Comparison of ENCODE assay signal across 24 cellular contexts in the genomic region with DNA sequence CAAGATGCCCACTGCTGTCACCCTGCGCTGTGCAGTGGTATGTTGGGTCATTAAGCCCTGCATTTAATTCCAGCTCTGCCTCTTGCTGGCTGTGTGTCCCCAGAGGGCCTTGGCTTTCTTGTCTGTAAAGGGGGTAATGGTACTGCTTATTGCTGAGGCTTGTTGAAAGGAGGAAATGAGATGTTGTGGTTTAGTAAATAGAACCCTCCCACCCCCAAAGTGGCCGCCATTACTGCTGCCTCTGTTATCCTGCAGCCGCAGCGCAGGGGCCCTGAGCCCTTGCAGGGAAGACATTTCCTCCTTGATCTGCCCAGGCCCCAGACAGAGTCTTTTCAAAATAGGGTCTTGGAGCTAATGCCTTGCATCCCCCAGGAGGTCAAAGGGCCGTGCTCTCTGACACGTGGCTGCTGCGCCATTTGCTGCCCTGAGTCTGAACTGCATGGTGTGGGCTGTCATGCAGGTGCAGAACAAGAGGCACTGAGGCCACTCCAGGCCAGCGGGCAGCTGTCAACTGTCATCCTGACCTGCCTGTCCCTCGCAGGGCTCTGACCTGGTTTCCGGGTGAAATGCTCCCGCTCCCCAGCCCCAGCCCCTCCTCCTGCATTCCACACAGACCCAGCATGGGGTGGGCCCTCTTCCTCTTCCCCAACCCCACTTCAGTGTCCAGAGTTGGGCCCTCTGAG. TPM values are rescaled to one million over a fixed set of nuclear protein-coding genes. Genes with fewer than 3 reads are reported as not detected.
DNase-seq lines count a peak whose midpoint lies in the region; ATAC-seq and TF ChIP-seq lines count a peak whose summit lies in the region.
"Had no signal": no experiment of that assay in that cellular context is flagged by ENCODE, and none has a peak within 500 bp of the region (broad histone marks: within the 10 kb centered on the region; RNA-seq: fewer than 3 reads in every experiment).

No MANE protein-coding gene starts in this region.

- no peaks in the 10 kb centered on the region for H3K79me2 ChIP-seq in OCI-LY7 (ENCODE audit: insufficient read depth, low read depth, low read length)

- H3K9me3 ChIP-seq in OCI-LY7 (ENCODE audit: low read length) = no peaks in the 10 kb centered on the region
- H3K9me3 ChIP-seq: sigmoid colon, SJSA1 had no signal

- POLR2A ChIA-PET in WTC11 (lab: Charles Lee) (no interaction called here), OCI-LY7 (lab: Charles Lee) (no interaction called here)

- DNase-seq in GM06990 (ENCODE audit: extremely low read depth, insufficient read length) (peak; percentile 43), GM20000 (ENCODE audit: low spot score) (peak; percentile 68), WTC11 (ENCODE audit: low spot score) (no peak), neural crest cell (ENCODE audit: low read depth, low spot score) (peak; percentile 53), DMS53 (lab: John Stamatoyannopoulos, UW) (no peak), NOMO-1 treated with DMSO at 0.1 percent for 48 hours (lab: John Stamatoyannopoulos, UW; ENCODE audit: unreplicated experiment) (no peak), OCI-LY7 (ENCODE audit: low spot score) (no peak)
- DNase-seq: activated CD4-positive, alpha-beta T cell treated with anti-CD3 and anti-CD28 coated beads, Interleukin-2, amount 50 U/mL, for 1 hour; aorta; caudate nucleus; CD4-positive, CD25-positive, alpha-beta regulatory T cell; left colon; naive thymus-derived CD8-positive, alpha-beta T cell; NCI-H2171 treated with DMSO at 0.1 percent for 48 hours; NCI-H748 treated with DMSO at 0.1 percent for 48 hours; PC-9; sigmoid colon had no signal

- no TSS peak for BruUV-seq in OCI-LY7 (replicated peaks; lab: Mats Ljungman, UMichigan)

- intact Hi-C loops in OCI-LY7 (cut with micrococcal nuclease; ENCODE audit: unreplicated experiment) = no loop called here

- H3K4me3 ChIP-seq in GM06990 (replicated peaks; ENCODE audit: low read depth, low read length) = no peak overlapping the region
- H3K4me3 ChIP-seq in OCI-LY7 (ENCODE audit: low read depth, low read length, poor library complexity, severe bottlenecking) = no peak overlapping the region
- H3K4me3 ChIP-seq: PC-9, sigmoid colon, SJSA1 had no signal

- peak; percentile 38 for ATAC-seq in WTC11
- ATAC-seq: left colon; naive thymus-derived CD8-positive, alpha-beta T cell had no signal

- H3K27ac ChIP-seq in OCI-LY7 (ENCODE audit: low read depth, low read length, poor library complexity, severe bottlenecking) = no peak overlapping the region
- H3K27ac ChIP-seq: PC-9, sigmoid colon, SJSA1 had no signal

- no peaks in the 10 kb centered on the region for H4K20me1 ChIP-seq in OCI-LY7 (ENCODE audit: insufficient read depth, low read length)

- CTCF ChIA-PET in WTC11 (lab: Charles Lee) (interaction anchor here (0.6 to 1.2 kb wide), 2 partner anchors 22 to 180 kb away, joined by 3 read pairs; partner anchors contain the start of gene IFT27), OCI-LY7 (lab: Charles Lee; ENCODE audit: unreplicated experiment) (no interaction called here)

- H3K4me3 Mint-ChIP-seq in WTC11 = no peak overlapping the region
- H3K4me3 Mint-ChIP-seq in neural crest cell = peak overlapping the region; percentile 74
- H3K4me3 Mint-ChIP-seq: activated naive CD4-positive, alpha-beta T cell treated with anti-CD3 and anti-CD28 coated beads, Interleukin-2, amount 50 U/mL, for 24 hours; naive thymus-derived CD8-positive, alpha-beta T cell had no signal

- TF ChIP-seq CTCF in GM06990 (IDR thresholded peaks at IDR 0.05; ENCODE audit: insufficient read depth, low read length, poor library complexity, severe bottlenecking) (no peak), GM20000 (IDR thresholded peaks at IDR 0.05; ENCODE audit: extremely low read depth, missing control alignments) (no peak), WTC11 (IDR thresholded peaks at IDR 0.05) (no peak), neural crest cell (conservative IDR thresholded peaks at IDR 0.05) (no peak), OCI-LY7 (conservative IDR thresholded peaks at IDR 0.05; ENCODE audit: low read length) (no peak)

- no peaks in the 10 kb centered on the region for H3K36me3 Mint-ChIP-seq in WTC11
- no peaks in the 10 kb centered on the region for H3K36me3 Mint-ChIP-seq in neural crest cell (ENCODE audit: low read depth)
- H3K36me3 Mint-ChIP-seq: activated naive CD4-positive, alpha-beta T cell treated with anti-CD3 and anti-CD28 coated beads, Interleukin-2, amount 50 U/mL, for 24 hours; CD4-positive, CD25-positive, alpha-beta regulatory T cell; naive thymus-derived CD8-positive, alpha-beta T cell had no signal

- no peak overlapping the region for H2AFZ ChIP-seq in OCI-LY7 (ENCODE audit: low read length)
- H2AFZ ChIP-seq: PC-9 had no signal

- H3K9me3 Mint-ChIP-seq in WTC11 (no peaks in the 10 kb centered on the region), neural crest cell (no peaks in the 10 kb centered on the region)
- H3K9me3 Mint-ChIP-seq: activated naive CD4-positive, alpha-beta T cell treated with anti-CD3 and anti-CD28 coated beads, Interleukin-2, amount 50 U/mL, for 24 hours; CD4-positive, CD25-positive, alpha-beta regulatory T cell; naive thymus-derived CD8-positive, alpha-beta T cell had no signal

- H3K9me2 ChIP-seq in OCI-LY7 (ENCODE audit: insufficient read depth, low read length) = no peaks in the 10 kb centered on the region

- H3K4me1 ChIP-seq in OCI-LY7 (ENCODE audit: insufficient read depth, low read length, poor library complexity, severe bottlenecking) = no peaks in the 10 kb centered on the region
- H3K4me1 ChIP-seq: sigmoid colon, SJSA1 had no signal

- H3K36me3 ChIP-seq in GM06990 (ENCODE audit: control insufficient read depth, insufficient read depth, low read length) = no peaks in the 10 kb centered on the region
- H3K36me3 ChIP-seq in OCI-LY7 (ENCODE audit: insufficient read depth, low read length) = no peaks in the 10 kb centered on the region
- H3K36me3 ChIP-seq: sigmoid colon, SJSA1 had no signal

- H3K27ac Mint-ChIP-seq in WTC11 (no peak overlapping the region), neural crest cell (ENCODE audit: unreplicated experiment) (peak overlapping the region; percentile 20)
- H3K27ac Mint-ChIP-seq: CD4-positive, CD25-positive, alpha-beta regulatory T cell; naive thymus-derived CD8-positive, alpha-beta T cell had no signal

- H3K4me1 Mint-ChIP-seq in WTC11 = peaks cover 43% of the 10 kb centered on the region
- peaks cover 55% of the 10 kb centered on the region for H3K4me1 Mint-ChIP-seq in neural crest cell
- H3K4me1 Mint-ChIP-seq: activated naive CD4-positive, alpha-beta T cell treated with anti-CD3 and anti-CD28 coated beads, Interleukin-2, amount 50 U/mL, for 24 hours; CD4-positive, CD25-positive, alpha-beta regulatory T cell; naive thymus-derived CD8-positive, alpha-beta T cell had no signal

- no peaks in the 10 kb centered on the region; the same call in none of the 2 replicates for H3K27me3 Mint-ChIP-seq in WTC11 (ENCODE audit: low read depth)
- peaks cover 4% of the 10 kb centered on the region for H3K27me3 Mint-ChIP-seq in neural crest cell (ENCODE audit: low read depth)
- H3K27me3 Mint-ChIP-seq: CD4-positive, CD25-positive, alpha-beta regulatory T cell had no signal

- H3K4me2 ChIP-seq in OCI-LY7 (ENCODE audit: low read length) = no peak overlapping the region
- H3K4me2 ChIP-seq: PC-9 had no signal

- no peaks in the 10 kb centered on the region; the same call in 1 of the 2 replicates for H3K27me3 ChIP-seq in GM06990 (replicated peaks; ENCODE audit: control insufficient read depth, insufficient read depth, low read length)

TF ChIP-seq in WTC11, 78 proteins besides CTCF, POLR2A, EP300 and RAD21 (continues in another document):
- TF ChIP-seq NR3C1 (CRISPR knock-in tag; conservative IDR thresholded peaks at IDR 0.05; ENCODE audit: low read depth) (no peak), JUN (CRISPR knock-in tag; IDR thresholded peaks at IDR 0.05) (no peak), FOXK1 (CRISPR knock-in tag; IDR thresholded peaks at IDR 0.05) (no peak)
- TF ChIP-seq, protein P1, sequence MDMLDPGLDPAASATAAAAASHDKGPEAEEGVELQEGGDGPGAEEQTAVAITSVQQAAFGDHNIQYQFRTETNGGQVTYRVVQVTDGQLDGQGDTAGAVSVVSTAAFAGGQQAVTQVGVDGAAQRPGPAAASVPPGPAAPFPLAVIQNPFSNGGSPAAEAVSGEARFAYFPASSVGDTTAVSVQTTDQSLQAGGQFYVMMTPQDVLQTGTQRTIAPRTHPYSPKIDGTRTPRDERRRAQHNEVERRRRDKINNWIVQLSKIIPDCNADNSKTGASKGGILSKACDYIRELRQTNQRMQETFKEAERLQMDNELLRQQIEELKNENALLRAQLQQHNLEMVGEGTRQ (CRISPR knock-in tag; IDR thresholded peaks at IDR 0.05) = 0 out of 2 replicates have a peak, but pooled peaks have one; percentile 6
- TF ChIP-seq, protein P2, sequence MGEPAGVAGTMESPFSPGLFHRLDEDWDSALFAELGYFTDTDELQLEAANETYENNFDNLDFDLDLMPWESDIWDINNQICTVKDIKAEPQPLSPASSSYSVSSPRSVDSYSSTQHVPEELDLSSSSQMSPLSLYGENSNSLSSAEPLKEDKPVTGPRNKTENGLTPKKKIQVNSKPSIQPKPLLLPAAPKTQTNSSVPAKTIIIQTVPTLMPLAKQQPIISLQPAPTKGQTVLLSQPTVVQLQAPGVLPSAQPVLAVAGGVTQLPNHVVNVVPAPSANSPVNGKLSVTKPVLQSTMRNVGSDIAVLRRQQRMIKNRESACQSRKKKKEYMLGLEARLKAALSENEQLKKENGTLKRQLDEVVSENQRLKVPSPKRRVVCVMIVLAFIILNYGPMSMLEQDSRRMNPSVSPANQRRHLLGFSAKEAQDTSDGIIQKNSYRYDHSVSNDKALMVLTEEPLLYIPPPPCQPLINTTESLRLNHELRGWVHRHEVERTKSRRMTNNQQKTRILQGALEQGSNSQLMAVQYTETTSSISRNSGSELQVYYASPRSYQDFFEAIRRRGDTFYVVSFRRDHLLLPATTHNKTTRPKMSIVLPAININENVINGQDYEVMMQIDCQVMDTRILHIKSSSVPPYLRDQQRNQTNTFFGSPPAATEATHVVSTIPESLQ (CRISPR knock-in tag; IDR thresholded peaks at IDR 0.05) = no peak

RNA-seq across cellular contexts. Expression of gene PVALB, which starts 18.7 kb away (rescaled TPM):
- total RNA-seq in WTC11 (2021) (2.7 to 5.9 TPM (median 4.5 TPM) in 3 replicates), neural crest cell (0.61 and 0.68 TPM in 2 replicates), OCI-LY7 (2022) (not detected in 2 replicates)
- not detected in 2 replicates for total RNA-seq in OCI-LY7 (2014; rRNA removed; shearing (Covaris generic))
- total RNA-seq: aorta; CD4-positive, CD25-positive, alpha-beta regulatory T cell; dermis microvascular lymphatic vessel endothelial cell; G401; left colon; LHCN-M2; mesenteric fat pad; naive thymus-derived CD8-positive, alpha-beta T cell; PC-9; sigmoid colon; SJSA1; T-helper 1 cell treated with Interleukin-12 subunit alpha and Interleukin-12 subunit beta and Interleukin-4 antibody, amounts not matched to agents 30 ng/mL and 1 ng/mL, for 36 hours had no signal

RNA-seq across cellular contexts. Expression of gene IFT27, which starts 22.2 kb away (rescaled TPM):
- total RNA-seq in WTC11 (2021) = 47.9 to 56.3 TPM (median 53.8 TPM) in 3 replicates
- total RNA-seq in neural crest cell = 50.9 and 55.4 TPM in 2 replicates
- total RNA-seq in OCI-LY7 (2014; rRNA removed; shearing (Covaris generic)) = 18.3 and 22.1 TPM in 2 replicates
- total RNA-seq in OCI-LY7 (2022) = 50.0 and 53.9 TPM in 2 replicates

Comparison
In these comparisons a context has a peak if more than half of its experiments do, and no peak if none do; other contexts are left out.
1. DNase-seq: peak in GM06990 (single experiment), GM20000 (single experiment) and neural crest cell (single experiment); none in WTC11 (single experiment), DMS53 (single experiment), NOMO-1 treated with DMSO at 0.1 percent for 48 hours (single experiment) and OCI-LY7 (single experiment).